Comparison of ENCODE assay signal across 30 cellular contexts in the genomic region with DNA sequence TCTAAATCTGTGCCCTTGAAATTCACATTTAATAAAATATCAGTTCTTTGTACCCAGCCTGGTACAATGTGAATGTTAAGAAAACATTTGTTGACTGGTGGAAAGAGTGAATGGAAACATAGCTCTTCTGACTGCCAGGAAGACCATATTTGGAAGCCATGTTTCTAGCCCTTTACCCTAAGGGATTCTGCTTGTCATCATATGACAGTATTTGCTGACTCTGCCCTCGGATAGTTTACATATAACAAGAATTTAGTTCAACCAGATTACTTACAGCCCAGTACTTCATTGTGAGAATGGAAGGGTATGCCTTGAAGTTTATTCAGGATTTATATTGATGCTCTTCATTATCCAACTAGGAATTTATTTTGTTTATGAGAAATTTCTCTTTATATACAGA. TPM values are rescaled to one million over a fixed set of nuclear protein-coding genes. Genes with fewer than 3 reads are reported as not detected.
"Had no signal": no experiment of that assay in that cellular context is flagged by ENCODE, and none has a peak within 500 bp of the region (broad histone marks: within the 10 kb centered on the region; RNA-seq: fewer than 3 reads in every experiment).

No MANE protein-coding gene starts in this region.

- ATAC-seq: esophagus mucosa, gastrocnemius medialis, heart right ventricle, left cardiac atrium, left lung, left ventricle myocardium superior, lower lobe of right lung had no signal

- H3K36me3 ChIP-seq: esophagus squamous epithelium, gastrocnemius medialis, heart right ventricle, left lung, lower lobe of right lung had no signal

- H3K27me3 ChIP-seq: gastrocnemius medialis, left lung had no signal

- H3K4me1 ChIP-seq: gastrocnemius medialis, heart right ventricle, left lung, lower lobe of right lung had no signal

- H3K9me3 Mint-ChIP-seq: endodermal cell; naive thymus-derived CD4-positive, alpha-beta T cell had no signal

- H3K4me1 Mint-ChIP-seq: naive thymus-derived CD4-positive, alpha-beta T cell had no signal

- H3K36me3 Mint-ChIP-seq: naive thymus-derived CD4-positive, alpha-beta T cell had no signal

- H3K27ac Mint-ChIP-seq: endodermal cell; naive thymus-derived CD4-positive, alpha-beta T cell had no signal

- H3K27ac ChIP-seq: coronary artery, dorsolateral prefrontal cortex, epithelial cell of prostate, esophagus squamous epithelium, gastrocnemius medialis, heart right ventricle, left lung, lower lobe of right lung had no signal

- H3K9me3 ChIP-seq: esophagus squamous epithelium, gastrocnemius medialis, heart right ventricle, left lung, lower lobe of right lung had no signal

- DNase-seq: dermis blood vessel endothelial cell; dorsolateral prefrontal cortex; effector CD4-positive, alpha-beta T cell; effector memory CD4-positive, alpha-beta T cell; endodermal cell; erythroblast; esophagus squamous epithelium; foreskin fibroblast; foreskin melanocyte; gastrocnemius medialis; glutamatergic neuron; head of caudate nucleus; heart right ventricle; hippocampal formation; left cardiac atrium; left lung; left ventricle myocardium superior; lower lobe of right lung; mesendoderm; midbrain; naive thymus-derived CD4-positive, alpha-beta T cell had no signal

- H3K4me3 ChIP-seq: coronary artery, dorsolateral prefrontal cortex, esophagus squamous epithelium, gastrocnemius medialis, heart right ventricle, left lung, lower lobe of right lung had no signal

- H3K4me3 Mint-ChIP-seq: endodermal cell; naive thymus-derived CD4-positive, alpha-beta T cell had no signal

RNA-seq across cellular contexts. Expression of a gene that starts 13.8 kb away (rescaled TPM):
- total RNA-seq: mononuclear cell; naive thymus-derived CD4-positive, alpha-beta T cell had no signal
- polyA plus RNA-seq: naive thymus-derived CD4-positive, alpha-beta T cell had no signal

RNA-seq across cellular contexts. Expression of a gene that starts 48.4 kb away (rescaled TPM):
- total RNA-seq: dermis blood vessel endothelial cell; dorsolateral prefrontal cortex; endodermal cell; esophagus mucosa; esophagus squamous epithelium; gastrocnemius medialis; glomerular endothelial cell; heart right ventricle; kidney epithelial cell; left cardiac atrium; left lung; left ventricle myocardium superior; lower leg skin; lower lobe of right lung; lung microvascular endothelial cell; mononuclear cell; mucosa of gallbladder; naive thymus-derived CD4-positive, alpha-beta T cell had no signal
- polyA plus RNA-seq: heart right ventricle; naive thymus-derived CD4-positive, alpha-beta T cell had no signal
